In the genomic region with DNA sequence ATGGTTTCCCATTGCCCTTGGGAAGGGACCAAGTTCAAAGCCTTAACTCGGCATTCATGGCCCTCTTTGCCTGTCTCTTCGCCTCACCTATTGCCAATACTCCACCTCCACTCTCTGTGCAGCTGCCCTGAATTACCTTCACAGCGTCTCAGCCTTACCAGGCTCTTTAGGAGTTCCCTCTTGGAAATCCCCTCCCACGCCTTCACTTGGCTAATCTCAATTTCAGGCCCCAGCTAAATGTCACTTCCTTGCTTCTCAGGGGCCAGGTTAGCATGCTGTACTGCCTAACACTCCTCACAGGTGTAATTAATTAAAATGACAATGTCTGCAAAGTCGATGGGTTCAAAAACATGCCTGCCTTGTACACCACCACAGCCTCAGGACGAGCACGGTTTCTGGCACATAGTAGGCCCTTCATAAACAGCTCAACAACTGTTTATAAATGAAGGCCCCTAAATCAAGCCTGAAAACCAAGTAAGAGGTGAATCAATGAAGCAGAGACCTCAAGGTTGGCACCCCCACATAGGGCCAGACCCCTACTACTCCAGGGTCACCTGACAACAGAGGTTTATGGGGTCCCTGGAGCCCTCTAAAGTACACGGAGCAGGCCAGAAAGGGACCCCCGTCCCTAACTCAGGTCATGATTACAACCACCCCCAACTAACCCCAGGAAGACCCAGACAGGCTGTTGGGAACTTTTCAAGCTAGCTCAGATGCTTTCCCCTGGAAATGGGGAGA, we compare ENCODE assay signal across 1 cellular context.
TF ChIP-seq lines count a peak whose summit lies in the region.

No MANE protein-coding gene starts in this region.

TF ChIP-seq in HCT116, 20 proteins besides CTCF, POLR2A, EP300 and RAD21 (continued from another document):
- TF ChIP-seq, protein P1, sequence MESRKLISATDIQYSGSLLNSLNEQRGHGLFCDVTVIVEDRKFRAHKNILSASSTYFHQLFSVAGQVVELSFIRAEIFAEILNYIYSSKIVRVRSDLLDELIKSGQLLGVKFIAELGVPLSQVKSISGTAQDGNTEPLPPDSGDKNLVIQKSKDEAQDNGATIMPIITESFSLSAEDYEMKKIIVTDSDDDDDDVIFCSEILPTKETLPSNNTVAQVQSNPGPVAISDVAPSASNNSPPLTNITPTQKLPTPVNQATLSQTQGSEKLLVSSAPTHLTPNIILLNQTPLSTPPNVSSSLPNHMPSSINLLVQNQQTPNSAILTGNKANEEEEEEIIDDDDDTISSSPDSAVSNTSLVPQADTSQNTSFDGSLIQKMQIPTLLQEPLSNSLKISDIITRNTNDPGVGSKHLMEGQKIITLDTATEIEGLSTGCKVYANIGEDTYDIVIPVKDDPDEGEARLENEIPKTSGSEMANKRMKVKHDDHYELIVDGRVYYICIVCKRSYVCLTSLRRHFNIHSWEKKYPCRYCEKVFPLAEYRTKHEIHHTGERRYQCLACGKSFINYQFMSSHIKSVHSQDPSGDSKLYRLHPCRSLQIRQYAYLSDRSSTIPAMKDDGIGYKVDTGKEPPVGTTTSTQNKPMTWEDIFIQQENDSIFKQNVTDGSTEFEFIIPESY (IDR thresholded peaks at IDR 0.05; ENCODE audit: extremely low read depth, insufficient replicate concordance, low read length), result no peak
- TF ChIP-seq EZH2 (IDR thresholded peaks at IDR 0.05), result no peak
- no peak for TF ChIP-seq SP1 (IDR thresholded peaks at IDR 0.05; ENCODE audit: low read depth)
- TF ChIP-seq CBX3 (IDR thresholded peaks at IDR 0.05; ENCODE audit: low read depth), result no peak
- TF ChIP-seq, protein P2, sequence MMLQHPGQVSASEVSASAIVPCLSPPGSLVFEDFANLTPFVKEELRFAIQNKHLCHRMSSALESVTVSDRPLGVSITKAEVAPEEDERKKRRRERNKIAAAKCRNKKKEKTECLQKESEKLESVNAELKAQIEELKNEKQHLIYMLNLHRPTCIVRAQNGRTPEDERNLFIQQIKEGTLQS (IDR thresholded peaks at IDR 0.05), result no peak
- TF ChIP-seq, protein P3, sequence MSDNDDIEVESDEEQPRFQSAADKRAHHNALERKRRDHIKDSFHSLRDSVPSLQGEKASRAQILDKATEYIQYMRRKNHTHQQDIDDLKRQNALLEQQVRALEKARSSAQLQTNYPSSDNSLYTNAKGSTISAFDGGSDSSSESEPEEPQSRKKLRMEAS (IDR thresholded peaks at IDR 0.05), result no peak
- no peak for TF ChIP-seq CEBPB (IDR thresholded peaks at IDR 0.05; ENCODE audit: low read depth)
- no peak for TF ChIP-seq ELF1 (IDR thresholded peaks at IDR 0.05; ENCODE audit: borderline replicate concordance, low read depth)
